1 cellular context compared by ENCODE assay signal in the genomic region with DNA sequence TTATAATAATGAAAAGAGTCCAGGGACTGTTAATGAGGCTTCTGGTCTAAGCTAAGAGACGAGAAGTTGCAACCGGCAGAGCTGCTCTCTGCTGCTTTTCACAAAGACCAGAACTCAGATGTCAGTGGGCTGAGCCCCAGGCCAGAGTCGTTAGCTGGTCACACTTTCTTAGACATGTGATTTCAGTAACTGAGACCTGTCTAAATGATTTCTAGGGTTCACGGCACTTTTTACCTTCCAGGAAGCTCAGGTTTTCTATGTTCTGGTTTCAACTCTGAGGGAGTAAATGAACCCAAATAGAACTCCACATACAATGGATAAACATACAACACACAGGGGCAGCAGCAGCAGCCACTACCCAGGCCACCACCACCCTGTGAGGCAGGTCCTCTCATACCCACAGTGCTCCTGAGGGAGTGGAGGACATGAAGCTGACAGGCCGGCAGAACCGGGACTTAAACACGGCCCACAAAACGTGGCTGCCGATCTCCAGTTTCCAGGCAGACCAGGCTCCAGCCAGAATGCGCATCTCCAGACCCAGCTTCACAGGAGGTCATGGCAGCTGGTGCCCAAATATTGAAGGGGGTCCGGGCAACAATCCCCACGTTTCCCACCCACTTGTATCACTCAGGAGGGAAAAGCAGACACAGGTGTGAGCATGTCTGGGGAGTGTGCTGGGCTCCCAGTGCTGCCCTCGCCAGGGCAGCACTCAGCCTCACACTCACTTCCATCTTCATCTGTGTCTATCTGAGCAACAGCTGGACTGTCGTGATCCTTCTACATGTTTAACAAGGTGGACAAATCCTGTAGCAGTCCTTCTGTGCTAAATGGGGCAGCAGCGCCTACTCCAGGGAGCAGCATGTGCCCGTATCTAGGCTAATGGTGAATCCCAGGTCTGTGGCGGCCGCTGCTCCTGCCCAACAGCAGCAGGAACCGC.
TF ChIP-seq lines count a peak whose summit lies in the region.

No MANE protein-coding gene starts in this region.

TF ChIP-seq in HepG2, 621 proteins besides CTCF, POLR2A, EP300 and RAD21:
- TF ChIP-seq POLR2G (IDR thresholded peaks at IDR 0.05; ENCODE audit: low read depth, low read length) (peak; percentile 42; the same call in 1 of the 2 replicates), AGO2 (optimal IDR thresholded peaks at IDR 0.05; ENCODE audit: low read depth, low read length) (peak; percentile 29), MEF2D (CRISPR knock-in tag; IDR thresholded peaks at IDR 0.05) (no peak), POLR2AphosphoS2 (IDR thresholded peaks at IDR 0.05; ENCODE audit: low read depth, low read length) (0 out of 2 replicates have a peak, but pooled peaks have one; percentile 59)
